19 cellular contexts compared by ENCODE assay signal in the genomic region with DNA sequence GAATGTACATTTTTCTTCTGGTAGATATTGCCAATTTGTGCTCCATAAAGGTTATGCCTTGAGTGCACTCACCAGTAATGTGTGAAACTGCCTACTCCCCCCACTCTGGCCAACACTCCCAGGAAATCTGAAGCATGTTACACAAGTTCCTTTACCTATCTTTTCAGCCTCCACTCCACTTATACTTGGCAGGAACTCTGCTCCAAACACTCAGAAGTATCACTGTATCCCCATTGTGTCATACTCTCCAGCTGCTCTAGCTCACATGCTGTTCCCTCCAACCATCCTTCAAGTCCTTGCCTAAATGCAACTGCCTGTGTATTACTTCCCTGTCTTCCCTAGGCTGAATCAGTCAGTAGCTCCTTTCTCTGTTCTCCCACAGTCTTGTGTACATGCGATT. TPM values are rescaled to one million over a fixed set of nuclear protein-coding genes. Genes with fewer than 3 reads are reported as not detected.
"Had no signal": no experiment of that assay in that cellular context is flagged by ENCODE, and none has a peak within 500 bp of the region (broad histone marks: within the 10 kb centered on the region; RNA-seq: fewer than 3 reads in every experiment).

No MANE protein-coding gene starts in this region.

- H3K36me3 ChIP-seq: breast epithelium, esophagus muscularis mucosa, ovary, stomach, thyroid gland had no signal

- H3K4me3 ChIP-seq: breast epithelium, esophagus muscularis mucosa, ovary, psoas muscle, stomach, thyroid gland had no signal

- DNase-seq: activated B cell treated with CpG ODN at 0.5 μM for 24 hours; activated CD4-positive, alpha-beta T cell treated with anti-CD3 and anti-CD28 coated beads, Interleukin-2, amount 50 U/mL, for 1 hour; activated CD8-positive, alpha-beta memory T cell treated with anti-CD3 and anti-CD28 coated beads, Interleukin-2, amount 10 ng/mL, durations not matched to agents 7 days and 5 days; activated CD8-positive, alpha-beta T cell treated with anti-CD3 and anti-CD28 coated beads for 36 hours; activated naive CD8-positive, alpha-beta T cell treated with anti-CD3 and anti-CD28 coated beads, Interleukin-2, amount 50 U/mL, for 24 hours; activated T-cell treated with anti-CD3 and anti-CD28 coated beads, Interleukin-2, amount 50 U/mL, for 48 hours; foreskin melanocyte; midbrain; naive thymus-derived CD4-positive, alpha-beta T cell; ovary; psoas muscle; stimulated activated CD4-positive, alpha-beta T cell treated with anti-CD3 and anti-CD28 coated beads, Interleukin-15, amount 100 ng/mL, for 24 hours; stimulated activated CD4-positive, alpha-beta T cell treated with anti-CD3 and anti-CD28 coated beads, Interleukin-2, amount 100 ng/mL, for 24 hours; stimulated activated naive B cell treated with anti-CD40 and anti-IgM and Interleukin-4, amounts not matched to agents 10 μg/mL and 1 μg/mL and 100 μg/mL, for 72 hours; stomach; thyroid gland had no signal

- H3K4me1 ChIP-seq: breast epithelium, esophagus muscularis mucosa, psoas muscle, stomach, thyroid gland had no signal

- ATAC-seq: activated CD8-positive, alpha-beta memory T cell treated with anti-CD3 and anti-CD28 coated beads, Interleukin-2, amount 10 ng/mL, durations not matched to agents 7 days and 5 days; activated CD8-positive, alpha-beta T cell treated with anti-CD3 and anti-CD28 coated beads for 36 hours; activated naive CD8-positive, alpha-beta T cell treated with anti-CD3 and anti-CD28 coated beads, Interleukin-2, amount 50 U/mL, for 24 hours; naive thymus-derived CD4-positive, alpha-beta T cell; psoas muscle; stimulated activated naive B cell treated with anti-CD40 and anti-IgM and Interleukin-4, amounts not matched to agents 10 μg/mL and 1 μg/mL and 100 μg/mL, for 72 hours had no signal

- H3K27ac ChIP-seq: breast epithelium, esophagus muscularis mucosa, ovary, psoas muscle, stomach, thyroid gland had no signal

- H3K9me3 ChIP-seq: breast epithelium, esophagus muscularis mucosa, ovary, psoas muscle, stomach, thyroid gland had no signal

- H3K27me3 ChIP-seq: breast epithelium, ovary, thyroid gland had no signal

RNA-seq across cellular contexts. Expression of a gene that starts 28.3 kb away (rescaled TPM):
- total RNA-seq: activated B cell treated with CpG ODN at 0.5 μM for 24 hours; activated CD8-positive, alpha-beta T cell treated with anti-CD3 and anti-CD28 coated beads for 36 hours; liver; psoas muscle; stomach; thyroid gland had no signal
